In the genomic region with DNA sequence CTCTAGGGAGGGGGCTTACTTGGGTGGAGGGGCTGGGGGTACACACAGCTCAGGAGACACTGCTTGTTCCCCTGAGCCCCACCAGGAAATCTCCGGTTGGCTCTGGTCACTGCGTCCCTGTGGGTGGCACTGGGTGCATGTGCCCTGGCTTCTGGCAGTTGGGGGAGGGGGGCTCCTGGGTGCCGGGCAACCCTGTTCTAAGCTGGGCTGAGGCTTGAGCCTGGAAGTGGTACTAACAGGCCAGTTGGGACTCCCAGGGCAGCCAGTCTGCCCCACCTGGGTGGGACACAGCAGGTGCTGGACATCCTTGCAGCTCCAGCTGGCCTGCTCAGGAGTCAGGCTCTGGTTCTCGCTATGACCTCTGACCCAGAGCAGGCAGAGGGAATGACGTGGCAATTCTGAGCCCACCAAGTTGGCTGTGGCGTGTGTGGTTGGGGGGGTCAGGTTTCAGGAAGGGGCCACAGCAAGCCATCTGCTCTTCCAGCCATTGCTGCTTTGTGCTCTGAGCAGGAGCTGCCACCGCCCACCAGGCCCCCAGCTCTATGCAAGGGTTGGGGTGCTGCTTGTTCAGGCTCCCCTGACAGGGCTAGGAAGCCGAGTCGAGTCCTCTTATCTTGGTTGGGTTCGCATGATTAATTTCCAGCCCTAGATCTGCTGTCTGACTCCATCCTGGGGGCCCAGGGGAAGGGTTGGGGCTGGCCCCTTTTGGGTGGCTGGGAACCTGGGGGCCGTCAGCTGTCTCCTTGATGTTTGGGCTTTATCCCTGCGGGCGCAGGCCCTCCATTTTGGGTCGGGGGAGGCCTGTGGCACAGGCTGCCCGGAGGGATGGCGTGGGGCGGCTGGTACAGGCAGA, we compare ENCODE assay signal across 15 cellular contexts. TPM values are rescaled to one million over a fixed set of nuclear protein-coding genes. Genes with fewer than 3 reads are reported as not detected.
DNase-seq lines count a peak whose midpoint lies in the region; ATAC-seq, FAIRE-seq and TF ChIP-seq lines count a peak whose summit lies in the region.
"Had no signal": no experiment of that assay in that cellular context is flagged by ENCODE, and none has a peak within 500 bp of the region (broad histone marks: within the 10 kb centered on the region; RNA-seq: fewer than 3 reads in every experiment).

No MANE protein-coding gene starts in this region.

- TF ChIP-seq POLR2A in K562 (conservative IDR thresholded peaks at IDR 0.05): no peak

- intact Hi-C loops in K562 (cut with micrococcal nuclease): loop anchor here (5.0 kb wide), 2 partner anchors 86 to 499 kb away; a partner anchor contains a TSS

- H3K27ac ChIP-seq in SJCRH30 (peak overlapping the region; percentile 9; the same call in 1 of the 2 replicates), K562 (ENCODE audit: extremely low read depth, low read depth, low read length) (peak overlapping the region; percentile 64)
- H3K27ac ChIP-seq: GM23248, uterus had no signal

- peak; percentile 13 for DNase-seq in activated naive CD4-positive, alpha-beta T cell treated with Interleukin-2 at 50 U/mL for 16 hours
- no peak for DNase-seq in activated naive CD4-positive, alpha-beta T cell treated with anti-CD3 and anti-CD28 coated beads, Interleukin-2, amount 50 U/mL, for 16 hours
- DNase-seq in SJCRH30 (peak; percentile 80 to 83), K562 (ENCODE audit: extremely low read depth in 1 of 4, low spot score in 3 of 4) (peak; percentile 55 to 78 (median 64)), NOMO-1 treated with dmso at 0.1 percent for 144 hours (lab: John Stamatoyannopoulos, UW; ENCODE audit: unreplicated experiment) (no peak), AG20443 (ENCODE audit: low spot score) (no peak)
- DNase-seq: aorta, DND-41, foreskin fibroblast, GM23248, midbrain, NCI-H446, uterus had no signal

- peaks cover 14% of the 10 kb centered on the region for H3K36me3 Mint-ChIP-seq in stimulated activated naive CD8-positive, alpha-beta T cell treated with anti-CD3 and anti-CD28 coated beads, Interleukin-15, Interleukin-2, amounts not matched to agents 100 ng/mL and 50 ng/mL, for 24 hours (ENCODE audit: low read depth)

- no peaks in the 10 kb centered on the region for H3K9me3 Mint-ChIP-seq in stimulated activated naive CD8-positive, alpha-beta T cell treated with anti-CD3 and anti-CD28 coated beads, Interleukin-15, Interleukin-2, amounts not matched to agents 100 ng/mL and 50 ng/mL, for 24 hours

- CTCF ChIA-PET in K562 (lab: Yijun Ruan, JAX; ENCODE audit: low intra/inter-chr PET ratio): interaction anchor here (0.5 to 0.6 kb wide), 2 partner anchors 500 to 595 kb away, joined by 3 read pairs; no protein-coding TSS in a partner anchor

- WGBS in K562 (ENCODE audit: insufficient coverage, low coverage, missing lambda C conversion rate): 42% methylated on average over 17 of the region's 17 CpGs

- H3K27ac Mint-ChIP-seq in stimulated activated naive CD8-positive, alpha-beta T cell treated with anti-CD3 and anti-CD28 coated beads, Interleukin-15, Interleukin-2, amounts not matched to agents 100 ng/mL and 50 ng/mL, for 24 hours: peak overlapping the region; percentile 71

- H4K20me1 ChIP-seq in K562 (replicated peaks; ENCODE audit: control insufficient read depth, insufficient read depth, low read length): no peaks in the 10 kb centered on the region

- H3K9me3 ChIP-seq in SJCRH30 (replicated peaks) (no peaks in the 10 kb centered on the region), K562 (replicated peaks; ENCODE audit: control insufficient read depth, insufficient read depth, low read depth, low read length) (no peaks in the 10 kb centered on the region)
- H3K9me3 ChIP-seq: uterus had no signal

- no peak for TF ChIP-seq EP300 in K562 (IDR thresholded peaks at IDR 0.05; ENCODE audit: low read length)

- in situ Hi-C loops in K562 (cut with MboI): no loop called here

- H2AFZ ChIP-seq in K562 (ENCODE audit: low read depth, low read length): 0 out of 2 replicates have a peak overlapping the region, but pooled peaks have one; percentile 25
- H2AFZ ChIP-seq: GM23248 had no signal

- BruUV-seq in K562 (replicated peaks; lab: Mats Ljungman, UMichigan): no TSS peak

- H3K9ac ChIP-seq in K562 (ENCODE audit: insufficient read depth in 1 of 2, low read depth in 2 of 2, low read length in 2 of 2): peak overlapping the region; percentile 14 to 87
- H3K9ac ChIP-seq: GM23248 had no signal

- no peak overlapping the region for H3K4me3 ChIP-seq in SJCRH30
- H3K4me3 ChIP-seq in K562: no peak overlapping the region
- H3K4me3 ChIP-seq: GM23248, uterus had no signal

- peak; percentile 89 for FAIRE-seq in K562 (lab: Jason Lieb, UNC)

- peak overlapping the region; percentile 44; the same call in 1 of the 2 replicates for H3K4me2 ChIP-seq in K562 (ENCODE audit: insufficient read depth, low read length)

- TF ChIP-seq RAD21 in K562 (CRISPR knock-in tag; conservative IDR thresholded peaks at IDR 0.05 in 1 of 2, IDR thresholded peaks at IDR 0.05 in 1 of 2): no peak

- POLR2A ChIA-PET in K562 (lab: Yijun Ruan, JAX): interaction anchor here (0.7 to 1.0 kb wide), 4 partner anchors 14 to 505 kb away, joined by 3 read pairs; a partner anchor contains a TSS

- peak overlapping the region; percentile 35 for H3K4me3 Mint-ChIP-seq in stimulated activated naive CD8-positive, alpha-beta T cell treated with anti-CD3 and anti-CD28 coated beads, Interleukin-15, Interleukin-2, amounts not matched to agents 100 ng/mL and 50 ng/mL, for 24 hours

- peaks cover 68% of the 10 kb centered on the region for H3K4me1 Mint-ChIP-seq in stimulated activated naive CD8-positive, alpha-beta T cell treated with anti-CD3 and anti-CD28 coated beads, Interleukin-15, Interleukin-2, amounts not matched to agents 100 ng/mL and 50 ng/mL, for 24 hours (ENCODE audit: low read depth)

- peaks cover 25% of the 10 kb centered on the region for H3K36me3 ChIP-seq in SJCRH30
- H3K36me3 ChIP-seq in K562 (ENCODE audit: control insufficient read depth, insufficient read depth, low read length): peaks cover 35% of the 10 kb centered on the region; the same call in 2 of the 3 replicates
- H3K36me3 ChIP-seq: uterus had no signal

- peaks cover 3% of the 10 kb centered on the region for H3K9me1 ChIP-seq in K562 (ENCODE audit: control insufficient read depth, insufficient read depth, low read length)

- H3K4me1 ChIP-seq in SJCRH30 (peaks cover 25% of the 10 kb centered on the region), K562 (replicated peaks in 1 of 2; ENCODE audit: control insufficient read depth in 2 of 2, insufficient read depth in 2 of 2, low read length in 2 of 2) (peaks cover 25 to 77% of the 10 kb centered on the region in 2 experiments)

- TF ChIP-seq CTCF in K562 (IDR thresholded peaks at IDR 0.05 in 2 of 3, conservative IDR thresholded peaks at IDR 0.05 in 1 of 3; ENCODE audit: insufficient read depth in 2 of 3, low read depth in 1 of 3, low read length in 3 of 3): no peak

- no peaks in the 10 kb centered on the region for H3K79me2 ChIP-seq in K562 (ENCODE audit: control insufficient read depth, insufficient read depth, low read length)

- no peaks in the 10 kb centered on the region for H3K27me3 Mint-ChIP-seq in stimulated activated naive CD8-positive, alpha-beta T cell treated with anti-CD3 and anti-CD28 coated beads, Interleukin-15, Interleukin-2, amounts not matched to agents 100 ng/mL and 50 ng/mL, for 24 hours

- ATAC-seq in K562: 0 out of 3 replicates have a peak, but pooled peaks have one; percentile 2
- no peak for ATAC-seq in GM21390 (IDR thresholded peaks at IDR 0.05; ENCODE audit: unreplicated experiment)

- H3K27me3 ChIP-seq in SJCRH30: peaks cover 11% of the 10 kb centered on the region
- H3K27me3 ChIP-seq in K562 (ENCODE audit: control insufficient read depth in 2 of 2, insufficient read depth in 2 of 2, low read length in 2 of 2): no peaks in the 10 kb centered on the region

RNA-seq across cellular contexts. Expression of a gene that starts 0.6 kb away (rescaled TPM):
- total RNA-seq in SJCRH30 (2014; rRNA removed; shearing (Covaris generic)): 2.0 and 3.0 TPM in 2 replicates
- total RNA-seq in K562 (2011; cell fraction: chromatin; rRNA removed; ENCODE audit: low replicate concordance): 5.2 and 13.5 TPM in 2 replicates
- total RNA-seq in K562 (2011; cell fraction: nucleolus; rRNA removed): 6.7 and 7.0 TPM in 2 replicates
- 4.0 and 4.6 TPM in 2 replicates for total RNA-seq in K562 (2011; cell fraction: nucleoplasm; rRNA removed)
- 0.59 and 0.73 TPM in 2 replicates for total RNA-seq in K562 (2014; rRNA removed)
- 0.10 and 0.22 TPM in 2 replicates for total RNA-seq in K562 (2014; rRNA removed; fragmentation: Illumina TruSeq; extraction: Trizol)
- 0.36 and 0.45 TPM in 2 replicates for total RNA-seq in K562 (2015; rRNA removed; fragmentation: Illumina TruSeq; extraction: Trizol)
- total RNA-seq in K562 (2021): 0.67 and 1.1 TPM in 2 replicates
- 0.11 and 0.22 TPM in 2 replicates for polyA plus RNA-seq in K562 (2011; rRNA removed)
- polyA plus RNA-seq in K562 (2011; cell fraction: cytosol; rRNA removed): 0.10 and 0.36 TPM in 2 replicates
- polyA plus RNA-seq in K562 (2011; cell fraction: nucleus; rRNA removed): 1.6 and 3.1 TPM in 2 replicates
- polyA plus RNA-seq in K562 (2012): 0.43 and 0.46 TPM in 2 replicates
- 0.11 and 0.16 TPM in 2 replicates for polyA plus RNA-seq in K562 (2014; fragmentation: Illumina TruSeq; extraction: Trizol)
- not detected for polyA plus RNA-seq in K562 (2014; fragmentation: Nextera tagmentation; extraction: Ambion mirVana)
- polyA plus RNA-seq in K562 (2014; rRNA removed): 0.94 and 1.6 TPM in 2 replicates
- polyA minus RNA-seq in K562 (2011; rRNA and poly(A)+ RNA removed): 0.35 and 0.42 TPM in 2 replicates
- polyA minus RNA-seq in K562 (2011; cell fraction: cytosol; rRNA and poly(A)+ RNA removed): 0.27 TPM in 1 of 2 replicates, not detected in the other
- polyA minus RNA-seq in K562 (2011; cell fraction: nucleus; rRNA and poly(A)+ RNA removed): 1.8 TPM in 2 replicates

RNA-seq across cellular contexts. Expression of a gene that starts 12.9 kb away (rescaled TPM):
- 0.13 and 0.14 TPM in 2 replicates for total RNA-seq in SJCRH30 (2014; rRNA removed; shearing (Covaris generic))
- total RNA-seq in K562 (2011; cell fraction: chromatin; rRNA removed; ENCODE audit: low replicate concordance): 0.58 and 1.6 TPM in 2 replicates
- total RNA-seq in K562 (2011; cell fraction: nucleolus; rRNA removed): 3.5 and 3.8 TPM in 2 replicates
- 1.2 and 1.3 TPM in 2 replicates for total RNA-seq in K562 (2011; cell fraction: nucleoplasm; rRNA removed)
- total RNA-seq in K562 (2014; rRNA removed) (2.7 and 6.2 TPM in 2 replicates), K562 (2014; rRNA removed; fragmentation: Illumina TruSeq; extraction: Trizol) (0.13 and 0.15 TPM in 2 replicates), K562 (2015; rRNA removed; fragmentation: Illumina TruSeq; extraction: Trizol) (0.76 and 0.94 TPM in 2 replicates), K562 (2021) (19.8 and 20.4 TPM in 2 replicates)
- polyA plus RNA-seq in K562 (2011; rRNA removed) (0.33 and 0.47 TPM in 2 replicates), K562 (2014; fragmentation: Illumina TruSeq; extraction: Trizol) (0.21 and 0.78 TPM in 2 replicates), K562 (2014; fragmentation: Nextera tagmentation; extraction: Ambion mirVana) (under 1 TPM; 0.20 to 0.23 TPM), K562 (2014; rRNA removed) (4.4 and 6.8 TPM in 2 replicates)
- polyA plus RNA-seq in K562 (2011; cell fraction: cytosol; rRNA removed): 1.0 and 5.3 TPM in 2 replicates
- polyA plus RNA-seq in K562 (2011; cell fraction: nucleus; rRNA removed): 2.6 and 7.3 TPM in 2 replicates
- 6.7 and 6.9 TPM in 2 replicates for polyA plus RNA-seq in K562 (2012)
- 0.14 TPM in 1 of 2 replicates, not detected in the other for polyA minus RNA-seq in K562 (2011; rRNA and poly(A)+ RNA removed)
- 3.3 and 7.4 TPM in 2 replicates for polyA minus RNA-seq in K562 (2011; cell fraction: cytosol; rRNA and poly(A)+ RNA removed)
- 1.5 and 2.1 TPM in 2 replicates for polyA minus RNA-seq in K562 (2011; cell fraction: nucleus; rRNA and poly(A)+ RNA removed)
- total RNA-seq: GM23248 had no signal
- polyA plus RNA-seq: GM23248 had no signal

RNA-seq across cellular contexts. Expression of a gene that starts 26.4 kb away (rescaled TPM):
- total RNA-seq in SJCRH30 (2014; rRNA removed; shearing (Covaris generic)): 12.6 and 16.9 TPM in 2 replicates
- 17.4 and 45.7 TPM in 2 replicates for total RNA-seq in K562 (2011; cell fraction: chromatin; rRNA removed; ENCODE audit: low replicate concordance)
- total RNA-seq in K562 (2011; cell fraction: nucleolus; rRNA removed): 25.8 and 31.0 TPM in 2 replicates
- total RNA-seq in K562 (2011; cell fraction: nucleoplasm; rRNA removed): 17.7 and 19.9 TPM in 2 replicates
- total RNA-seq in K562 (2014; rRNA removed) (5.4 and 7.8 TPM in 2 replicates), K562 (2014; rRNA removed; fragmentation: Illumina TruSeq; extraction: Trizol) (3.0 and 3.6 TPM in 2 replicates), K562 (2015; rRNA removed; fragmentation: Illumina TruSeq; extraction: Trizol) (6.4 and 6.9 TPM in 2 replicates), K562 (2021) (18.7 and 28.7 TPM in 2 replicates)
- polyA plus RNA-seq in K562 (2011; rRNA removed) (8.6 and 14.0 TPM in 2 replicates), K562 (2014; fragmentation: Illumina TruSeq; extraction: Trizol) (5.0 and 8.5 TPM in 2 replicates), K562 (2014; fragmentation: Nextera tagmentation; extraction: Ambion mirVana) (1 to 10 TPM; 1.4 to 1.9 TPM), K562 (2014; rRNA removed) (8.0 and 10.0 TPM in 2 replicates)
- polyA plus RNA-seq in K562 (2011; cell fraction: cytosol; rRNA removed): 14.2 and 18.7 TPM in 2 replicates
- 63.0 and 66.6 TPM in 2 replicates for polyA plus RNA-seq in K562 (2011; cell fraction: nucleus; rRNA removed)
- polyA plus RNA-seq in K562 (2012): 15.6 and 29.0 TPM in 2 replicates
- polyA minus RNA-seq in K562 (2011; rRNA and poly(A)+ RNA removed): 3.3 and 4.4 TPM in 2 replicates
- 4.1 and 11.9 TPM in 2 replicates for polyA minus RNA-seq in K562 (2011; cell fraction: cytosol; rRNA and poly(A)+ RNA removed)
- 11.4 and 20.1 TPM in 2 replicates for polyA minus RNA-seq in K562 (2011; cell fraction: nucleus; rRNA and poly(A)+ RNA removed)

RNA-seq across cellular contexts. Expression of a gene that starts 42.7 kb away (rescaled TPM):
- 17.2 and 18.8 TPM in 2 replicates for total RNA-seq in SJCRH30 (2014; rRNA removed; shearing (Covaris generic))
- 7.1 and 15.6 TPM in 2 replicates for total RNA-seq in K562 (2011; cell fraction: chromatin; rRNA removed; ENCODE audit: low replicate concordance)
- 13.2 and 13.3 TPM in 2 replicates for total RNA-seq in K562 (2011; cell fraction: nucleolus; rRNA removed)
- 7.2 and 10.5 TPM in 2 replicates for total RNA-seq in K562 (2011; cell fraction: nucleoplasm; rRNA removed)
- total RNA-seq in K562 (2014; rRNA removed): 23.7 and 26.9 TPM in 2 replicates
- 3.2 and 3.3 TPM in 2 replicates for total RNA-seq in K562 (2014; rRNA removed; fragmentation: Illumina TruSeq; extraction: Trizol)
- 14.3 and 14.6 TPM in 2 replicates for total RNA-seq in K562 (2015; rRNA removed; fragmentation: Illumina TruSeq; extraction: Trizol)
- total RNA-seq in K562 (2021): 20.7 and 21.0 TPM in 2 replicates
- 14.7 and 23.9 TPM in 2 replicates for polyA plus RNA-seq in K562 (2011; rRNA removed)
- polyA plus RNA-seq in K562 (2011; cell fraction: cytosol; rRNA removed): 31.1 and 65.3 TPM in 2 replicates
- 19.9 and 25.8 TPM in 2 replicates for polyA plus RNA-seq in K562 (2011; cell fraction: nucleus; rRNA removed)
- polyA plus RNA-seq in K562 (2012): 17.9 and 19.3 TPM in 2 replicates
- 5.2 and 11.0 TPM in 2 replicates for polyA plus RNA-seq in K562 (2014; fragmentation: Illumina TruSeq; extraction: Trizol)
- polyA plus RNA-seq in K562 (2014; fragmentation: Nextera tagmentation; extraction: Ambion mirVana): under 1 TPM; 0.41 to 0.98 TPM
- 21.9 and 23.4 TPM in 2 replicates for polyA plus RNA-seq in K562 (2014; rRNA removed)
- 4.7 and 4.8 TPM in 2 replicates for polyA minus RNA-seq in K562 (2011; rRNA and poly(A)+ RNA removed)
- polyA minus RNA-seq in K562 (2011; cell fraction: cytosol; rRNA and poly(A)+ RNA removed): 9.5 and 22.4 TPM in 2 replicates
- polyA minus RNA-seq in K562 (2011; cell fraction: nucleus; rRNA and poly(A)+ RNA removed): 5.7 and 8.8 TPM in 2 replicates

RNA-seq across cellular contexts. Expression of a gene that starts 43.3 kb away (rescaled TPM):
- total RNA-seq in SJCRH30 (2014; rRNA removed; shearing (Covaris generic)): 0.28 and 0.43 TPM in 2 replicates
- total RNA-seq in K562 (2011; cell fraction: chromatin; rRNA removed; ENCODE audit: low replicate concordance): 0.40 and 0.86 TPM in 2 replicates
- 0.67 and 0.79 TPM in 2 replicates for total RNA-seq in K562 (2011; cell fraction: nucleolus; rRNA removed)
- total RNA-seq in K562 (2011; cell fraction: nucleoplasm; rRNA removed): 0.23 and 0.66 TPM in 2 replicates
- total RNA-seq in K562 (2014; rRNA removed): 0.09 and 0.37 TPM in 2 replicates
- total RNA-seq in K562 (2014; rRNA removed; fragmentation: Illumina TruSeq; extraction: Trizol): 0.07 TPM in 1 of 2 replicates, not detected in the other
- total RNA-seq in K562 (2015; rRNA removed; fragmentation: Illumina TruSeq; extraction: Trizol): 0.14 and 0.15 TPM in 2 replicates
- total RNA-seq in K562 (2021): 0.22 and 0.33 TPM in 2 replicates
- polyA plus RNA-seq in K562 (2011; rRNA removed): 0.17 and 0.64 TPM in 2 replicates
- 0.55 and 0.76 TPM in 2 replicates for polyA plus RNA-seq in K562 (2011; cell fraction: cytosol; rRNA removed)
- polyA plus RNA-seq in K562 (2011; cell fraction: nucleus; rRNA removed): 0.67 and 0.70 TPM in 2 replicates
- polyA plus RNA-seq in K562 (2012): 0.46 and 1.1 TPM in 2 replicates
- 0.06 and 0.11 TPM in 2 replicates for polyA plus RNA-seq in K562 (2014; fragmentation: Illumina TruSeq; extraction: Trizol)
- polyA plus RNA-seq in K562 (2014; fragmentation: Nextera tagmentation; extraction: Ambion mirVana): not detected
- 0.04 and 0.11 TPM in 2 replicates for polyA plus RNA-seq in K562 (2014; rRNA removed)
- polyA minus RNA-seq in K562 (2011; rRNA and poly(A)+ RNA removed): 0.39 and 0.48 TPM in 2 replicates
- 0.48 and 0.55 TPM in 2 replicates for polyA minus RNA-seq in K562 (2011; cell fraction: cytosol; rRNA and poly(A)+ RNA removed)
- polyA minus RNA-seq in K562 (2011; cell fraction: nucleus; rRNA and poly(A)+ RNA removed): 0.13 and 0.33 TPM in 2 replicates

Comparison
In these comparisons a context has a peak if more than half of its experiments do, and no peak if none do; other contexts are left out.
1. DNase-seq: peak in activated naive CD4-positive, alpha-beta T cell treated with Interleukin-2 at 50 U/mL for 16 hours (single experiment), SJCRH30 (2 of 2) and K562 (4 of 4); none in activated naive CD4-positive, alpha-beta T cell treated with anti-CD3 and anti-CD28 coated beads, Interleukin-2, amount 50 U/mL, for 16 hours (single experiment), NOMO-1 treated with dmso at 0.1 percent for 144 hours (single experiment) and AG20443 (single experiment).